Comparison of ENCODE assay signal across 33 cellular contexts in the genomic region with DNA sequence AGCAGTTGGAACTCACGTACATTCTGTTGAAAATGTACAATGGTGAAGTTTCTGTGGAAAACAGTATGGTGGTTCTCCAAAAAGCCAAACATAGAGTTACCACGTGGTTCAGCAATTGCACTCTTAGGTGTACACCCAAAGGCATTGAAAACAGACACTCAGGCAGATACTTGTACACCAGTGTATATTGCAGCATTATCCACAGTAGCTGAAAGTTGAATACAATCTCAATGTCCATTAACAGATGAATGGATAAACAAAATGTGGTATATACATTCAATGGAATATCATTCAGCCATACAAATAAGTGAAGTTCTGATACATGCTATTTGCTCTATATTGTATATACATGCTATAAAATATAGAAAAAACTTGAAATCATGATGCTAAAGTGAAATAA. TPM values are rescaled to one million over a fixed set of nuclear protein-coding genes. Genes with fewer than 3 reads are reported as not detected.
"Had no signal": no experiment of that assay in that cellular context is flagged by ENCODE, and none has a peak within 500 bp of the region (broad histone marks: within the 10 kb centered on the region; RNA-seq: fewer than 3 reads in every experiment).

No MANE protein-coding gene starts in this region.

- H3K36me3 ChIP-seq: neural progenitor cell, ovary, spleen, suprapubic skin, tibial artery, transverse colon, upper lobe of right lung, vagina had no signal

- H2AFZ ChIP-seq: neural progenitor cell, parathyroid adenoma had no signal

- ATAC-seq: naive thymus-derived CD4-positive, alpha-beta T cell; natural killer cell; psoas muscle; right cardiac atrium; sciatic nerve; stimulated activated memory B cell treated with anti-CD40 and anti-IgM and Interleukin-4, amounts not matched to agents 10 μg/mL and 1 μg/mL and 100 μg/mL, for 72 hours; stimulated activated naive CD8-positive, alpha-beta T cell treated with anti-CD3 and anti-CD28 coated beads, Interleukin-15, amount 100 ng/mL, for 72 hours; stimulated activated naive CD8-positive, alpha-beta T cell treated with anti-CD3 and anti-CD28 coated beads, Interleukin-15, Interleukin-2, amounts not matched to agents 100 U/mL and 50 U/mL, for 24 hours; upper lobe of right lung had no signal

- H3K4me1 ChIP-seq: neural progenitor cell, parathyroid adenoma, psoas muscle, spleen, suprapubic skin, testis, tibial artery, transverse colon, upper lobe of right lung, vagina had no signal

- H3K9ac ChIP-seq: neural progenitor cell, parathyroid adenoma had no signal

- H3K4me3 ChIP-seq: neural progenitor cell, ovary, psoas muscle, skin epidermis, smooth muscle cell, spleen, suprapubic skin, testis, tibial artery, transverse colon, upper lobe of right lung, vagina had no signal

- H3K79me2 ChIP-seq: parathyroid adenoma had no signal

- H3K27ac ChIP-seq: neural progenitor cell, ovary, parathyroid adenoma, psoas muscle, skin epidermis, spleen, suprapubic skin, testis, tibial artery, transverse colon, upper lobe of right lung, vagina had no signal

- DNase-seq: naive thymus-derived CD4-positive, alpha-beta T cell; natural killer cell; occipital lobe; ovary; posterior cingulate gyrus; psoas muscle; right cardiac atrium; spleen; stimulated activated CD4-positive, alpha-beta T cell treated with anti-CD3 and anti-CD28 coated beads, Interleukin-12 subunit alpha, Interleukin-12 subunit beta, amount 100 ng/mL, for 4 hours; stimulated activated CD4-positive, alpha-beta T cell treated with anti-CD3 and anti-CD28 coated beads, Interleukin-1b, Interleukin-23, amount 100 ng/mL, for 48 hours; stimulated activated CD4-positive, alpha-beta T cell treated with anti-CD3 and anti-CD28 coated beads, Interleukin-4, amount 100 ng/mL, for 1 hour; stimulated activated CD4-positive, alpha-beta T cell treated with anti-CD3 and anti-CD28 coated beads, Interleukin-4, amount 100 ng/mL, for 4 hours; stimulated activated CD8-positive, alpha-beta memory T cell treated with anti-CD3 and anti-CD28 coated beads, Interleukin-4, amount 100 ng/mL, for 48 hours; stimulated activated naive CD4-positive, alpha-beta T cell; stimulated activated naive CD8-positive, alpha-beta T cell treated with anti-CD3 and anti-CD28 coated beads, Interleukin-15, amount 100 ng/mL, for 72 hours; stimulated activated naive CD8-positive, alpha-beta T cell treated with anti-CD3 and anti-CD28 coated beads, Interleukin-15, Interleukin-2, amounts not matched to agents 100 U/mL and 50 U/mL, for 24 hours; substantia nigra; testis; tibial artery; transverse colon; upper lobe of right lung had no signal

- H3K27me3 ChIP-seq: ovary, testis, vagina had no signal

- H3K4me2 ChIP-seq: neural progenitor cell, smooth muscle cell had no signal

- H3K9me3 ChIP-seq: ovary, psoas muscle, spleen, suprapubic skin, testis, tibial artery, transverse colon, upper lobe of right lung, vagina had no signal

RNA-seq across cellular contexts. Expression of gene TBX2, which starts 23.2 kb away (rescaled TPM):
- total RNA-seq: naive thymus-derived CD4-positive, alpha-beta T cell had no signal
- polyA plus RNA-seq: naive thymus-derived CD4-positive, alpha-beta T cell; neural cell had no signal

RNA-seq across cellular contexts. Expression of gene TBX4, which starts 29.4 kb away (rescaled TPM):
- total RNA-seq: naive thymus-derived CD4-positive, alpha-beta T cell; natural killer cell; occipital lobe; osteoblast; progenitor cell of endocrine pancreas; renal cortical epithelial cell; right cardiac atrium; sciatic nerve; spleen; vagina had no signal
- polyA plus RNA-seq: naive thymus-derived CD4-positive, alpha-beta T cell; neural cell; ovary; psoas muscle; spleen had no signal
